8 cellular contexts compared by ENCODE assay signal in genomic region chr1:234065794-234066447, GRCh38.
DNase-seq lines count a peak whose midpoint lies in the region; ATAC-seq and TF ChIP-seq lines count a peak whose summit lies in the region.

No MANE protein-coding gene starts in this region.

- TF ChIP-seq CTCF in RWPE2 (IDR thresholded peaks at IDR 0.05; ENCODE audit: poor library complexity, severe bottlenecking) (peak; percentile 81), gastroesophageal sphincter (IDR thresholded peaks at IDR 0.05) (peak in 3 of 4 experiments; percentile 24 to 59 (median 42)), vagina (IDR thresholded peaks at IDR 0.05) (peak; percentile 33 to 68 (median 40))

- in situ Hi-C loops in KBM-7 (cut with MboI; ENCODE audit: low pct_unique_long_range_greater_than_20kb, low sequenced_read_pairs) = no loop called here

- 19 to 24% methylated on average over 14 to 17 of the region's 17 CpGs for WGBS in gastroesophageal sphincter (ENCODE audit: low coverage in 1 of 2), 2 donors

- intact Hi-C loops in posterior vena cava (cut with DNase I) = loop anchor here in 1 of 2 donors (10.0 kb wide), 1 partner anchor 671 kb away; no protein-coding TSS in a partner anchor
- intact Hi-C loops in vagina (cut with DNase I) = no loop called here

- H3K4me3 ChIP-seq in RWPE2 (ENCODE audit: severe bottlenecking) = no peak overlapping the region
- no peak overlapping the region for H3K4me3 ChIP-seq in gastroesophageal sphincter
- H3K4me3 ChIP-seq in vagina = no peak overlapping the region

- H3K27ac ChIP-seq in RWPE2 (ENCODE audit: poor library complexity, severe bottlenecking) (no peak overlapping the region), gastroesophageal sphincter (no peak overlapping the region), vagina (no peak overlapping the region)

- ATAC-seq in RWPE2 (ENCODE audit: low read depth) = peak; percentile 54; the same call in 2 of the 3 replicates
- no peak for ATAC-seq in gastroesophageal sphincter

- TF ChIP-seq POLR2A in gastroesophageal sphincter (IDR thresholded peaks at IDR 0.05) = no peak
- TF ChIP-seq POLR2A in vagina (IDR thresholded peaks at IDR 0.05) = no peak

- no peak for TF ChIP-seq EP300 in gastroesophageal sphincter (IDR thresholded peaks at IDR 0.05)

- H3K4me1 ChIP-seq in RWPE2 (ENCODE audit: insufficient read depth, poor library complexity, severe bottlenecking) = no peaks in the 10 kb centered on the region
- H3K4me1 ChIP-seq in gastroesophageal sphincter = no peaks in the 10 kb centered on the region
- no peaks in the 10 kb centered on the region for H3K4me1 ChIP-seq in vagina

- H3K27me3 ChIP-seq in RWPE2 (ENCODE audit: insufficient read depth, poor library complexity, severe bottlenecking) (no peaks in the 10 kb centered on the region), gastroesophageal sphincter (no peaks in the 10 kb centered on the region), vagina (no peaks in the 10 kb centered on the region)

- H3K9me3 ChIP-seq in RWPE2 (ENCODE audit: severe bottlenecking) (no peaks in the 10 kb centered on the region), gastroesophageal sphincter (peaks cover 0 to 12% (median 0%) of the 10 kb centered on the region in 3 donors), vagina (no peaks in the 10 kb centered on the region)

- DNase-seq in activated gamma-delta T cell treated with Interleukin-2 at 50 U/mL for 16 hours (peak; percentile 60), activated gamma-delta T cell (lab: John Stamatoyannopoulos, UW) (no peak), KBM-7 (peak; percentile 58), RWPE2 (ENCODE audit: low spot score) (peak; percentile 62), posterior vena cava (ENCODE audit: low spot score) (peak; percentile 92), vagina (ENCODE audit: extremely low spot score in 2 of 2) (no peak)
- peak; percentile 34 for DNase-seq in activated effector memory CD4-positive, alpha-beta T cell treated with Interleukin-2 at 50 U/mL for 16 hours

- H3K36me3 ChIP-seq in RWPE2 (ENCODE audit: low read depth) = no peaks in the 10 kb centered on the region
- H3K36me3 ChIP-seq in gastroesophageal sphincter = no peaks in the 10 kb centered on the region
- H3K36me3 ChIP-seq in vagina = no peaks in the 10 kb centered on the region

Comparison
In these comparisons a context has a peak if more than half of its experiments do, and no peak if none do; other contexts are left out.
1. DNase-seq: peak in activated gamma-delta T cell treated with Interleukin-2 at 50 U/mL for 16 hours (single experiment), KBM-7 (single experiment), RWPE2 (single experiment), activated effector memory CD4-positive, alpha-beta T cell treated with Interleukin-2 at 50 U/mL for 16 hours (single experiment) and posterior vena cava (single experiment); none in activated gamma-delta T cell (single experiment) and vagina (0 of 2).
2. Peak in every context shown above with its lines, with median percentiles within 50 percentile points of each other: CTCF ChIP-seq.